8 cellular contexts compared by ENCODE assay signal in the genomic region with DNA sequence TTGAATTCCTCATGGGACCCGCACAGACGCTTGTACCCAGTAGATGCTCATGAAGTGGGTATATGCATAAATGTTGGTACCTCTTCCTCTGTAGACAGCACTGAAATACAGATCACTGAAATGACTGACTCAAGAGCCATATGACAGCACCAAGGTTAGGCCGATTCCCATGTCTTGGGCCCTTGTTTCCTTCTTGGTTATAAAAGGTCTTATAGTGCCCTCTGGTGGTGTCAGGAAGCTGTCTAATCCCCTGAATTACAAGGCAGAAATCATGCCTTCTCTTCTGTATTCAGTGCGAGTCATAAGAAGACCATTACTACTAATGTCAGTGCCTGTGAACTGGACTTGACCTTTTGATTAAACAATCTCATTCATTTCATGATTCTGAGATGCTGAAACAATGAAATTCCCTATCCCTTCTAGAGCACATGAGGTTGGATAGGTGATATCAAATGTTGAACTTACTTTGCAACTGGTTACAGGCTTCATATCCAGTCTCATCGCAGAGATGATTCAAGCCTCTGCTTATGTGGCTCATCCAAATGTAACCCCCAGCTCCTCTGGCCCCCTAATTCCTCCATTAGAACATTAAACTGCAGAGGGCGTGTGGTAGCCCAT. TPM values are rescaled to one million over a fixed set of nuclear protein-coding genes. Genes with fewer than 3 reads are reported as not detected.
DNase-seq lines count a peak whose midpoint lies in the region; ATAC-seq, FAIRE-seq and TF ChIP-seq lines count a peak whose summit lies in the region.

No MANE protein-coding gene starts in this region.

- no peak overlapping the region for H3K9ac ChIP-seq in trophoblast cell (ENCODE audit: low read length)

- no peak overlapping the region for H3K14ac ChIP-seq in trophoblast cell (ENCODE audit: low read length)

- no peaks in the 10 kb centered on the region for H3K9me3 ChIP-seq in trophoblast cell (ENCODE audit: insufficient read depth, low read depth, low read length)

- no peak overlapping the region for H2AK5ac ChIP-seq in trophoblast cell (ENCODE audit: low read length)

- no peak overlapping the region for H3K4me3 ChIP-seq in AG09309 (ENCODE audit: control insufficient read depth, low read depth, low read length)
- H3K4me3 ChIP-seq in trophoblast cell (ENCODE audit: low read depth, low read length), result no peak overlapping the region

- no peak overlapping the region for H2AFZ ChIP-seq in trophoblast cell (ENCODE audit: insufficient read depth, low read length, poor library complexity)

- H4K8ac ChIP-seq in trophoblast cell (ENCODE audit: low read depth, low read length), result no peak overlapping the region

- H3K18ac ChIP-seq in trophoblast cell (ENCODE audit: low read length), result no peak overlapping the region

- TF ChIP-seq CTCF in AG09309 (IDR thresholded peaks at IDR 0.05; ENCODE audit: control insufficient read depth, insufficient read depth, low read depth, low read length, missing control alignments), result peak; percentile 72

- DNase-seq in AG09309 (ENCODE audit: low read depth) (peak; percentile 61), GM12892 (ENCODE audit: insufficient read length) (peak; percentile 32), KBM-7 (peak; percentile 80), OCI-M1 (lab: John Stamatoyannopoulos, UW) (peak; percentile 81), glomerular endothelial cell (ENCODE audit: extremely low read depth, low read depth, low spot score) (peak; percentile 68), trophoblast cell (peak; percentile 59 to 90)
- peak in 1 of 2 donors; percentile 67 for DNase-seq in activated naive CD4-positive, alpha-beta T cell treated with anti-CD3 and anti-CD28 coated beads, Interleukin-2, amount 50 U/mL, for 72 hours (ENCODE audit: low spot score in 2 of 2)

- H3K79me2 ChIP-seq in trophoblast cell (ENCODE audit: control insufficient read depth, insufficient read depth, low read length, poor library complexity), result no peaks in the 10 kb centered on the region

- no peak overlapping the region for H4K91ac ChIP-seq in trophoblast cell (ENCODE audit: low read depth, low read length)

- no peaks in the 10 kb centered on the region for H3K79me1 ChIP-seq in trophoblast cell (ENCODE audit: low read length)

- peak; percentile 94 for FAIRE-seq in GM12892 (lab: Jason Lieb, UNC)

- no peak overlapping the region for H3K27ac ChIP-seq in trophoblast cell (ENCODE audit: low read depth, low read length)

- WGBS in trophoblast cell (ENCODE audit: extremely low coverage, insufficient coverage, insufficient read length), result no CpG with 5 or more reads among the region's 6 CpGs

- H3K27ac Mint-ChIP-seq in activated naive CD4-positive, alpha-beta T cell treated with anti-CD3 and anti-CD28 coated beads, Interleukin-2, amount 50 U/mL, for 72 hours, result no peak overlapping the region

- H4K12ac ChIP-seq in trophoblast cell (ENCODE audit: low read depth, low read length), result no peak overlapping the region

- H3K9me3 Mint-ChIP-seq in activated naive CD4-positive, alpha-beta T cell treated with anti-CD3 and anti-CD28 coated beads, Interleukin-2, amount 50 U/mL, for 72 hours, result no peaks in the 10 kb centered on the region

- H2BK12ac ChIP-seq in trophoblast cell (ENCODE audit: low read length), result no peak overlapping the region

- no peak overlapping the region for H3K23ac ChIP-seq in trophoblast cell (ENCODE audit: low read length)

- H3K4me2 ChIP-seq in trophoblast cell (ENCODE audit: low read length), result no peak overlapping the region

- H2BK5ac ChIP-seq in trophoblast cell (ENCODE audit: low read depth, low read length, poor library complexity), result no peak overlapping the region

- no peaks in the 10 kb centered on the region for H3K36me3 Mint-ChIP-seq in activated naive CD4-positive, alpha-beta T cell treated with anti-CD3 and anti-CD28 coated beads, Interleukin-2, amount 50 U/mL, for 72 hours

- H3K4ac ChIP-seq in trophoblast cell (ENCODE audit: low read depth, low read length), result no peak overlapping the region

- in situ Hi-C loops in KBM-7 (cut with MboI; ENCODE audit: low pct_unique_long_range_greater_than_20kb, low sequenced_read_pairs), result no loop called here

- H3K36me3 ChIP-seq in trophoblast cell (ENCODE audit: control insufficient read depth in 1 of 2, insufficient read depth in 2 of 2, low read length in 2 of 2), result no peaks in the 10 kb centered on the region

- H3K27me3 ChIP-seq in trophoblast cell (ENCODE audit: insufficient read depth, low read length), result no peaks in the 10 kb centered on the region

- H2BK120ac ChIP-seq in trophoblast cell (ENCODE audit: insufficient read depth, low read length, poor library complexity), result no peak overlapping the region

- TF ChIP-seq POLR2A in GM12892 (IDR thresholded peaks at IDR 0.05; ENCODE audit: low read depth, low read length), result no peak

- H3K4me1 ChIP-seq in trophoblast cell (ENCODE audit: control insufficient read depth in 1 of 2, insufficient read depth in 2 of 2, low read length in 2 of 2), result no peaks in the 10 kb centered on the region

- ATAC-seq in activated naive CD4-positive, alpha-beta T cell treated with anti-CD3 and anti-CD28 coated beads, Interleukin-2, amount 50 U/mL, for 72 hours, result peak; percentile 94 to 96
- no peak for ATAC-seq in GM21529 (IDR thresholded peaks at IDR 0.05; ENCODE audit: unreplicated experiment)

RNA-seq across cellular contexts. Expression of a gene that starts 59.7 kb away (rescaled TPM):
- 5.6 TPM for polyA plus RNA-seq in GM12892 (2012; ENCODE audit: missing spikeins)
- 10 to 100 TPM; 43.9 to 65.0 TPM for total RNA-seq in activated naive CD4-positive, alpha-beta T cell treated with anti-CD3 and anti-CD28 coated beads, Interleukin-2, amount 50 U/mL, for 72 hours
- 12.2 and 20.5 TPM in 2 replicates for total RNA-seq in glomerular endothelial cell
- polyA plus RNA-seq in trophoblast cell (2013), result 15.9 and 16.9 TPM in 2 replicates
